24 cellular contexts compared by ENCODE assay signal in the genomic region with DNA sequence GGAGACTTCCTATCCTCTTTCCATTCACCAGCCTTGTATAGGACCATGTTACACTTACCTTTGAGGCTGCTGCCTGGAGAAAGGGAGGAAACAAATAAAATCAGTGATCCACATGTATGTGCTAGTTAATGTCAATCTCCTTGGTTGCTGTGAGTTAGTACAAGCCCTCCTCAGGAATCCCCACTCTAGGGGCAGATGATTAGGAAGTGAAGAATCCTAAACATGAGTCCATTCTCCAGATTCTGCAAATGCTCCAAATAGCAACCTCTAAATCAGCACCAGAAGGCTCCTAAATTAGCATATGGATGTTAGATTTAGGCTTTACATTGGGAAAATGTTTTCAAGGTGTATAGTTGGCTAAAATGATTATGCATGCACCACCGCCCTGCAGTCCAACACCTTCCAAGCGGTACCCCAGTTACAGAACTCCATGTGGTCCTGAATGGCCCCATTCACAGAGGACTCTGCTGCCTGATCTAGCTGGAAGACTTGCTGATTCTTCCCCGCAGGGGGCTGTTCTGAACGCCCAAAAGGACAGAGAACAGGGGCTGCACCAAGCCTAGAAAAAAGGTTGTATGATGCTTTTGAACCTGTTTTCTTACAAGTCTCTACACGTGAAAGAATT.
DNase-seq lines count a peak whose midpoint lies in the region; ATAC-seq and TF ChIP-seq lines count a peak whose summit lies in the region.
"Had no signal": no experiment of that assay in that cellular context is flagged by ENCODE, and none has a peak within 500 bp of the region (broad histone marks: within the 10 kb centered on the region; RNA-seq: fewer than 3 reads in every experiment).

No MANE protein-coding gene starts in this region.

- CTCF ChIA-PET in WTC11 (lab: Charles Lee) = interaction anchor here (0.6 kb wide), 1 partner anchor 89 kb away, joined by 4 read pairs; no protein-coding TSS in a partner anchor

- DNase-seq in AG10803 (ENCODE audit: low read depth) (peak; percentile 14), WTC11 (ENCODE audit: low spot score) (no peak), left colon (no peak), ovary (no peak)
- DNase-seq: 8988T; AML-193; CD4-positive, alpha-beta T cell; GF-D8; Kasumi-1; MV-4-11; NCI-H1105; NCI-H1436 treated with DMSO at 0.1 percent for 48 hours; NCI-H187 treated with DMSO at 0.1 percent for 48 hours; NCI-H2171 treated with DMSO at 0.1 percent for 48 hours; NCI-H524; NCI-H748 treated with DMSO at 0.1 percent for 48 hours; SIG-M5 had no signal

- intact Hi-C loops in left colon (cut with DNase I, micrococcal nuclease) (no loop called here), ovary (cut with DNase I) (no loop called here)

- H3K4me3 ChIP-seq in AG10803 (ENCODE audit: low read length) (no peak overlapping the region), ovary (no peak overlapping the region)
- H3K4me3 ChIP-seq: BLaER1 treated with 17β-estradiol and CSF1 and Interleukin-3, amounts not matched to agents 10 nM and 100 nM; K562; SK-N-MC had no signal

- H3K4me3 Mint-ChIP-seq in WTC11 = no peak overlapping the region
- no peak overlapping the region for H3K4me3 Mint-ChIP-seq in stimulated activated memory B cell treated with anti-CD40 and anti-IgM and Interleukin-4, amounts not matched to agents 10 μg/mL and 1 μg/mL and 100 μg/mL, for 72 hours
- H3K4me3 Mint-ChIP-seq: CD4-positive, alpha-beta T cell had no signal

- no peaks in the 10 kb centered on the region for H3K36me3 ChIP-seq in ovary
- H3K36me3 ChIP-seq: BLaER1 treated with 17β-estradiol and CSF1 and Interleukin-3, amounts not matched to agents 10 nM and 100 nM had no signal

- TF ChIP-seq CTCF in AG10803 (conservative IDR thresholded peaks at IDR 0.05; ENCODE audit: low read length) (no peak), WTC11 (IDR thresholded peaks at IDR 0.05) (no peak), ovary (IDR thresholded peaks at IDR 0.05) (no peak)

- H3K9me3 Mint-ChIP-seq in WTC11 = no peaks in the 10 kb centered on the region
- no peaks in the 10 kb centered on the region for H3K9me3 Mint-ChIP-seq in stimulated activated memory B cell treated with anti-CD40 and anti-IgM and Interleukin-4, amounts not matched to agents 10 μg/mL and 1 μg/mL and 100 μg/mL, for 72 hours

- H3K27ac Mint-ChIP-seq in WTC11 = no peak overlapping the region
- peak overlapping the region; percentile 64 for H3K27ac Mint-ChIP-seq in stimulated activated memory B cell treated with anti-CD40 and anti-IgM and Interleukin-4, amounts not matched to agents 10 μg/mL and 1 μg/mL and 100 μg/mL, for 72 hours
- H3K27ac Mint-ChIP-seq: CD4-positive, alpha-beta T cell had no signal

- no peaks in the 10 kb centered on the region for H3K27me3 ChIP-seq in ovary
- H3K27me3 ChIP-seq: BLaER1 treated with 17β-estradiol and CSF1 and Interleukin-3, amounts not matched to agents 10 nM and 100 nM had no signal

- no peaks in the 10 kb centered on the region for H3K36me3 Mint-ChIP-seq in WTC11
- peaks cover 25% of the 10 kb centered on the region for H3K36me3 Mint-ChIP-seq in stimulated activated memory B cell treated with anti-CD40 and anti-IgM and Interleukin-4, amounts not matched to agents 10 μg/mL and 1 μg/mL and 100 μg/mL, for 72 hours

- H3K9me3 ChIP-seq in ovary = no peaks in the 10 kb centered on the region
- H3K9me3 ChIP-seq: BLaER1 treated with 17β-estradiol and CSF1 and Interleukin-3, amounts not matched to agents 10 nM and 100 nM had no signal

- POLR2A ChIA-PET in WTC11 (lab: Charles Lee) = no interaction called here

- no peaks in the 10 kb centered on the region; the same call in 1 of the 2 replicates for H3K27me3 Mint-ChIP-seq in WTC11 (ENCODE audit: low read depth)
- H3K27me3 Mint-ChIP-seq in stimulated activated memory B cell treated with anti-CD40 and anti-IgM and Interleukin-4, amounts not matched to agents 10 μg/mL and 1 μg/mL and 100 μg/mL, for 72 hours = no peaks in the 10 kb centered on the region
- H3K27me3 Mint-ChIP-seq: CD4-positive, alpha-beta T cell had no signal

- peaks cover 22% of the 10 kb centered on the region for H3K4me1 Mint-ChIP-seq in WTC11
- H3K4me1 Mint-ChIP-seq in stimulated activated memory B cell treated with anti-CD40 and anti-IgM and Interleukin-4, amounts not matched to agents 10 μg/mL and 1 μg/mL and 100 μg/mL, for 72 hours = peaks cover 19% of the 10 kb centered on the region

- no peak overlapping the region for H3K27ac ChIP-seq in ovary
- H3K27ac ChIP-seq: BLaER1 treated with 17β-estradiol and CSF1 and Interleukin-3, amounts not matched to agents 10 nM and 100 nM; SK-N-MC had no signal

- no peaks in the 10 kb centered on the region for H3K4me1 ChIP-seq in ovary (ENCODE audit: insufficient read depth)
- H3K4me1 ChIP-seq: BLaER1 treated with 17β-estradiol and CSF1 and Interleukin-3, amounts not matched to agents 10 nM and 100 nM had no signal

- WGBS in ovary, 3 donors = 87 to 96% (median 93%) methylated on average over 5 of the region's 5 CpGs

- no peak for TF ChIP-seq POLR2A in ovary (IDR thresholded peaks at IDR 0.05)

- TF ChIP-seq EP300 in ovary (IDR thresholded peaks at IDR 0.05) = no peak

- peak; percentile 63 for ATAC-seq in WTC11
- peak; percentile 7 for ATAC-seq in left colon
- ATAC-seq in stimulated activated memory B cell treated with anti-CD40 and anti-IgM and Interleukin-4, amounts not matched to agents 10 μg/mL and 1 μg/mL and 100 μg/mL, for 72 hours = no peak
- ATAC-seq in HG03571 (IDR thresholded peaks at IDR 0.05; ENCODE audit: unreplicated experiment) = no peak
- no peak for ATAC-seq in GM18517 (IDR thresholded peaks at IDR 0.05; ENCODE audit: unreplicated experiment)
- ATAC-seq: HepG2, K562 had no signal

TF ChIP-seq in WTC11, 78 proteins besides CTCF, POLR2A, EP300 and RAD21 (continues in another document):
- TF ChIP-seq KAT7 (CRISPR knock-in tag; IDR thresholded peaks at IDR 0.05; ENCODE audit: borderline replicate concordance) = no peak
- TF ChIP-seq ZNF671 (CRISPR knock-in tag; IDR thresholded peaks at IDR 0.05) = no peak
- TF ChIP-seq ZNF317 (CRISPR knock-in tag; IDR thresholded peaks at IDR 0.05; ENCODE audit: borderline replicate concordance, low read depth) = no peak
- TF ChIP-seq FOXP1 (CRISPR knock-in tag; IDR thresholded peaks at IDR 0.05; ENCODE audit: borderline replicate concordance) = no peak
- no peak for TF ChIP-seq ZNF219 (CRISPR knock-in tag; IDR thresholded peaks at IDR 0.05; ENCODE audit: borderline replicate concordance)
- no peak for TF ChIP-seq TCF7 (CRISPR knock-in tag; IDR thresholded peaks at IDR 0.05; ENCODE audit: low read depth)
- no peak for TF ChIP-seq ZNF138 (CRISPR knock-in tag; conservative IDR thresholded peaks at IDR 0.05)
- TF ChIP-seq, protein P1, sequence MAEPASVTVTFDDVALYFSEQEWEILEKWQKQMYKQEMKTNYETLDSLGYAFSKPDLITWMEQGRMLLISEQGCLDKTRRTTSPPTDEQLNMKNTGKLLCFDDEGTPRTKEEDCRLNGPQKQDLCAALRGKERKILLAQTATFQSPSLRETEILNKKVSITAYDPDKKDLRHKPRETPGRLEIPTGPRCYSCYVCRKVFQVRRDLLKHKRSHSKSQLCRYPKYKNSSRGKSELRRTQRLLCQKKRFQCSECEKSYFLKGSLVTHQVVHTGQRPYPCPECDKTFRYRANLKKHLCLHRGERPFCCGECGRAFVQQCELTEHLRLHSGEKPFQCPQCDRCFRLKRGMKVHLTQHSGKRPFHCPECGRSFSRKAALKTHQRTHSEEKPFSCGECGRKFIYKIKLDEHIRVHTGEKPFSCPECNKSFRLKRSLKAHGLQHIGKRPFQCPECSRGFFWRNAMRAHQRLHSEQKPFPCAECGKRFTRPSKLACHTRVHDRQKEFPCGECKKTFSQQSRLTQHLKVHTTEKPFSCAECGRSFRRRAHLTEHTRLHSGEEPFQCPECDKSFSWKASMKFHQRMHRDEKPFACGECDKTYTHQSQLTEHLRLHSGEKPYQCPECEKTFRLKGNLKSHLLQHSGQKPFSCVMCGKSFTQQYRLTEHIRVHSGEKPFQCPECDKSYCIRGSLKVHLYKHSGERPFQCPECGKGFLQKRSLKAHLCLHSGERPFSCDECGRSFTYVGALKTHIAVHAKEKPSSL (CRISPR knock-in tag; conservative IDR thresholded peaks at IDR 0.05) = no peak
- TF ChIP-seq, protein P2, sequence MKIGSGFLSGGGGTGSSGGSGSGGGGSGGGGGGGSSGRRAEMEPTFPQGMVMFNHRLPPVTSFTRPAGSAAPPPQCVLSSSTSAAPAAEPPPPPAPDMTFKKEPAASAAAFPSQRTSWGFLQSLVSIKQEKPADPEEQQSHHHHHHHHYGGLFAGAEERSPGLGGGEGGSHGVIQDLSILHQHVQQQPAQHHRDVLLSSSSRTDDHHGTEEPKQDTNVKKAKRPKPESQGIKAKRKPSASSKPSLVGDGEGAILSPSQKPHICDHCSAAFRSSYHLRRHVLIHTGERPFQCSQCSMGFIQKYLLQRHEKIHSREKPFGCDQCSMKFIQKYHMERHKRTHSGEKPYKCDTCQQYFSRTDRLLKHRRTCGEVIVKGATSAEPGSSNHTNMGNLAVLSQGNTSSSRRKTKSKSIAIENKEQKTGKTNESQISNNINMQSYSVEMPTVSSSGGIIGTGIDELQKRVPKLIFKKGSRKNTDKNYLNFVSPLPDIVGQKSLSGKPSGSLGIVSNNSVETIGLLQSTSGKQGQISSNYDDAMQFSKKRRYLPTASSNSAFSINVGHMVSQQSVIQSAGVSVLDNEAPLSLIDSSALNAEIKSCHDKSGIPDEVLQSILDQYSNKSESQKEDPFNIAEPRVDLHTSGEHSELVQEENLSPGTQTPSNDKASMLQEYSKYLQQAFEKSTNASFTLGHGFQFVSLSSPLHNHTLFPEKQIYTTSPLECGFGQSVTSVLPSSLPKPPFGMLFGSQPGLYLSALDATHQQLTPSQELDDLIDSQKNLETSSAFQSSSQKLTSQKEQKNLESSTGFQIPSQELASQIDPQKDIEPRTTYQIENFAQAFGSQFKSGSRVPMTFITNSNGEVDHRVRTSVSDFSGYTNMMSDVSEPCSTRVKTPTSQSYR (CRISPR knock-in tag; IDR thresholded peaks at IDR 0.05) = no peak
- TF ChIP-seq NR3C1 (CRISPR knock-in tag; conservative IDR thresholded peaks at IDR 0.05; ENCODE audit: low read depth) = no peak
- no peak for TF ChIP-seq HMGA2 (CRISPR knock-in tag; IDR thresholded peaks at IDR 0.05)
- TF ChIP-seq, protein P3, sequence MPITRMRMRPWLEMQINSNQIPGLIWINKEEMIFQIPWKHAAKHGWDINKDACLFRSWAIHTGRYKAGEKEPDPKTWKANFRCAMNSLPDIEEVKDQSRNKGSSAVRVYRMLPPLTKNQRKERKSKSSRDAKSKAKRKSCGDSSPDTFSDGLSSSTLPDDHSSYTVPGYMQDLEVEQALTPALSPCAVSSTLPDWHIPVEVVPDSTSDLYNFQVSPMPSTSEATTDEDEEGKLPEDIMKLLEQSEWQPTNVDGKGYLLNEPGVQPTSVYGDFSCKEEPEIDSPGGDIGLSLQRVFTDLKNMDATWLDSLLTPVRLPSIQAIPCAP (CRISPR knock-in tag; IDR thresholded peaks at IDR 0.05) = no peak

Comparison
In these comparisons a context has a peak if more than half of its experiments do, and no peak if none do; other contexts are left out.
1. ATAC-seq: peak in WTC11 (single experiment) and left colon (single experiment); none in stimulated activated memory B cell treated with anti-CD40 and anti-IgM and Interleukin-4, amounts not matched to agents 10 μg/mL and 1 μg/mL and 100 μg/mL, for 72 hours (single experiment), HG03571 (single experiment) and GM18517 (single experiment).